ENCODE assay signal across 5 cellular contexts in the genomic region with DNA sequence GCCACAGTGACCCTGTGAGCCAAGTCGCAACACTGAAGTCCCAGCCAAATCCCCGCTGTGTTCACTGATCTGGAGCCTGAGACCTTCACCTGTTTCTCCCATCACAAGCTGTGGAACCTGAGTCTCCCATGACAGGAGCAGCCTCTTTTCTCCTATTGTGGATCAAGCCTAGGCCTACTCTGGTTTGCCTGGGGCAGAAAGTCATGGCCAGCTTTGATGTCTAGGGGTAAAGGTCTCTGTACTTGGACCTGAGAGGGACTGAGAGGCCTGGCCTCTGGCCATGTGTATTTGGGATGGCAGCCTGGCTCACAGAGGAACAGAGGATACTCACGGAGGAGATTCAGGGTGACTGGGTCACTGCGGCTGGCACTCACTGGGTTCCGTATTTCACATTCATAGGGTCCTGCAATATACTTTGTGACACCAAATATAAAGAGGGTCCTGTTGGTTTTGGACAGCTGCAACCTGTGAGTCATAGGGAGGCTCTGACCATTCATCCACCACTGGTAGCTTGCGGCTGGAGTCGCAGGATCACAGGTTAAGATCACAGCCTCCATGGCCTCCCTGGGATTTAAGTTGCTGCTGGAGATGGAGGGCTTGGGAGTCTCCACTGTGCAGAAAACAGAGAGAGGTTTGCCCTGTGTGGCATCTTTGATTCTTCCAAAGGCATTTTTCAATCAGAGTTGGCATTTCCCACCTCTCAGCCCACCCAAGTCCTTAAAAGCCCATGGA. TPM values are rescaled to one million over a fixed set of nuclear protein-coding genes. Genes with fewer than 3 reads are reported as not detected.
"Had no signal": no experiment of that assay in that cellular context is flagged by ENCODE, and none has a peak within 500 bp of the region (broad histone marks: within the 10 kb centered on the region; RNA-seq: fewer than 3 reads in every experiment).

No MANE protein-coding gene starts in this region.

RNA-seq across cellular contexts. Expression of gene PSG4, which starts 7.6 kb away (rescaled TPM):
- total RNA-seq: HepG2, HT-29, HT1080, K562 had no signal
- polyA plus RNA-seq: HepG2, IgD-negative memory B cell had no signal

RNA-seq across cellular contexts. Expression of gene PSG5, which starts 11.5 kb away (rescaled TPM):
- total RNA-seq: HepG2, HT-29, K562 had no signal
- polyA plus RNA-seq: HepG2, IgD-negative memory B cell, K562 had no signal
